ENCODE assay signal across 25 cellular contexts in the genomic region with DNA sequence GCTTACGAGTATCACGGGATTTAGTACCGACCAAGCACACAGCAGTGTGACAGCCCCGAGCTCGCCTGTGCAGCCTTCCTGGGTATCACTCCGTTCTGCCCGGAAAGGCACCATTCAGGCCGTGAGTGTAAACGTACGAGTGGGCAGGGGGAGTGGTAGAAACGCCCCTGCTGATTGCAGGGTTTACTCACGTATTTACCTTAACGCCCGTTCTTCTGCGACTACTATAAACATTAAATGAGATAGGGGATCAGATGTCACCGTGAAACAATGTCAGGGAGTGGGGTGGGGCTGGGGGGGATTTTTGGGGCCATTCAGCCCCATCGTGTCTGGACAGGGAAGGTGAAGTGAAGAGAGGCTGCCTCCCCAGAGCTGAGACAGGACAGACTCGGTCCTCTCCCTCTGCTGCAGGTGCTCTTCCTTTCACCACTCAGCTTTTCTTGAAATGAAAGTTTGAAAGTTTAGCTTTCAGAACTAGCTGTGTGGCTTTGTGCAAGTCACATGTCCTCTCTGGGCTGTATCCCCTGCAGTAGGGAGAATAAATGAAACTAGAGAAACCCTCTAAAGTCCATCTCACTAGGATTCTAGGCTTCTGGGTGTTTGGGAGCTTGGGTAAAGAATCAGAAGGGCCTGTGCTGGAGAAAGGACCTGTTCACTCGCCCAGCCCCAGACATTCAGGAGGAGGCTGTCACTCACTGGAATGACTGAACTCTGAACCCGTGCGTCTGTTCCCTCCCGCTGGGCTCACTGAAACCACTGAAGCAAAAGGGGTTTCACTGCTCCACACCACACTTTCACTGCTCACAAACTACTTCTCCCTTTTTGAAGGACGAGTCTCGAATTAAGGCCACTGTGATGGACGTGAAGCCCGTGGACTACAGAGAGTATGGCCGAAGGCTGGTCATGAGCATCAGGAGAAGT.
DNase-seq lines count a peak whose midpoint lies in the region; ATAC-seq, FAIRE-seq and TF ChIP-seq lines count a peak whose summit lies in the region.
"Had no signal": no experiment of that assay in that cellular context is flagged by ENCODE, and none has a peak within 500 bp of the region (broad histone marks: within the 10 kb centered on the region; RNA-seq: fewer than 3 reads in every experiment).

No MANE protein-coding gene starts in this region.

- intact Hi-C loops in dorsolateral prefrontal cortex (cut with DNase I) = no loop called here

- FAIRE-seq in GM12891 (lab: Jason Lieb, UNC) = peak; percentile 98
- peak; percentile 90 for FAIRE-seq in GM19239 (lab: Jason Lieb, UNC)
- FAIRE-seq in urothelium cell line (lab: Jason Lieb, UNC) = no peak
- FAIRE-seq: islet of Langerhans, pancreas had no signal

- peak overlapping the region; percentile 71 for H2BK5ac ChIP-seq in neuronal stem cell (ENCODE audit: low read length)

- H4K91ac ChIP-seq in neuronal stem cell (ENCODE audit: low read depth, low read length, poor library complexity) = no peak overlapping the region

- no CpG with 5 or more reads among the region's 27 CpGs for WGBS in neuronal stem cell (ENCODE audit: extremely low coverage in 2 of 2, insufficient read length in 2 of 2, insufficient replicate concordance in 1 of 2), 2 donors

- no peak overlapping the region for H2BK12ac ChIP-seq in neuronal stem cell (ENCODE audit: low read length)

- H3K4ac ChIP-seq in neuronal stem cell (ENCODE audit: low read length) = no peak overlapping the region

- no peaks in the 10 kb centered on the region for H3K4me1 ChIP-seq in neuronal stem cell (ENCODE audit: control insufficient read depth in 2 of 2, insufficient read depth in 1 of 2, low read depth in 1 of 2, low read length in 2 of 2)
- H3K4me1 ChIP-seq: BLaER1 treated with 17β-estradiol and CSF1 and Interleukin-3, amounts not matched to agents 10 nM and 100 nM; left ventricle myocardium inferior; pancreas had no signal

- peak; percentile 47 for ATAC-seq in HG03045 (IDR thresholded peaks at IDR 0.05; ENCODE audit: unreplicated experiment)
- ATAC-seq: naive thymus-derived CD8-positive, alpha-beta T cell; pancreas; right cardiac atrium; stimulated activated naive CD8-positive, alpha-beta T cell treated with anti-CD3 and anti-CD28 coated beads, Interleukin-15, Interleukin-2, amounts not matched to agents 100 U/mL and 50 U/mL, for 24 hours; T-helper 17 cell had no signal

- H3K9ac ChIP-seq in neuronal stem cell (ENCODE audit: low read depth, low read length, poor library complexity) = no peak overlapping the region
- H3K9ac ChIP-seq: BLaER1 treated with 17β-estradiol and CSF1 and Interleukin-3, amounts not matched to agents 10 nM and 100 nM had no signal

- no peak for TF ChIP-seq CTCF in dorsolateral prefrontal cortex (IDR thresholded peaks at IDR 0.05 in 54 of 56, conservative IDR thresholded peaks at IDR 0.05 in 2 of 56; ENCODE audit: low read depth in 1 of 56, partially characterized antibody in 56 of 56)

- no peak overlapping the region for H3K4me2 ChIP-seq in neuronal stem cell (ENCODE audit: insufficient read depth, low read length, poor library complexity, severe bottlenecking)
- H3K4me2 ChIP-seq: BLaER1 treated with 17β-estradiol and CSF1 and Interleukin-3, amounts not matched to agents 10 nM and 100 nM had no signal

- H3K4me3 ChIP-seq in neuronal stem cell (ENCODE audit: low read length in 2 of 2) = no peak overlapping the region
- no peak overlapping the region for H3K4me3 ChIP-seq in dorsolateral prefrontal cortex
- H3K4me3 ChIP-seq: BLaER1 treated with 17β-estradiol and CSF1 and Interleukin-3, amounts not matched to agents 10 nM and 100 nM; left ventricle myocardium inferior; pancreas; SK-N-MC had no signal

- H3K36me3 ChIP-seq in neuronal stem cell (replicated peaks in 1 of 2; ENCODE audit: control insufficient read depth in 2 of 2, insufficient read depth in 2 of 2, low read length in 2 of 2) = peaks cover 29 to 81% of the 10 kb centered on the region in 2 donors

- H3K18ac ChIP-seq in neuronal stem cell (ENCODE audit: low read length) = no peak overlapping the region

- H3K79me1 ChIP-seq in neuronal stem cell (ENCODE audit: low read depth, low read length) = no peaks in the 10 kb centered on the region

- no peak overlapping the region for H2BK15ac ChIP-seq in neuronal stem cell (ENCODE audit: low read length)

- DNase-seq in GM12891 (ENCODE audit: insufficient read length, low spot score) = peak; percentile 40
- peak; percentile 29 for DNase-seq in GM19239 (ENCODE audit: insufficient read length, low spot score)
- no peak for DNase-seq in neuronal stem cell (ENCODE audit: low spot score)
- DNase-seq in urothelium cell line (ENCODE audit: low spot score) = no peak
- DNase-seq in amygdala (lab: John Stamatoyannopoulos, UW) = no peak
- DNase-seq in dorsolateral prefrontal cortex = no peak
- DNase-seq in LoVo (ENCODE audit: low spot score) = no peak
- DNase-seq: activated CD4-positive, alpha-beta T cell treated with anti-CD3 and anti-CD28 coated beads, Interleukin-2, amount 10 ng/mL, durations not matched to agents 24 days and 14 days; anterior cingulate cortex; DND-41; Kasumi-1; left ventricle myocardium inferior; naive thymus-derived CD8-positive, alpha-beta T cell; NCI-H1048; NCI-H1694 treated with DMSO at 0.1 percent for 48 hours; NCI-H69; pancreas; stimulated activated CD4-positive, alpha-beta T cell treated with anti-CD3 and anti-CD28 coated beads, Interleukin-4, amount 100 ng/mL, for 4 hours; stimulated activated naive CD8-positive, alpha-beta T cell treated with anti-CD3 and anti-CD28 coated beads, Interleukin-15, Interleukin-2, amounts not matched to agents 100 U/mL and 50 U/mL, for 24 hours; T-helper 17 cell had no signal

- H3K14ac ChIP-seq in neuronal stem cell (ENCODE audit: low read length) = no peak overlapping the region

- H2BK120ac ChIP-seq in neuronal stem cell (ENCODE audit: low read depth, low read length) = no peak overlapping the region

- no peak overlapping the region for H3K27ac ChIP-seq in neuronal stem cell (replicated peaks; ENCODE audit: low read length)
- no peak overlapping the region for H3K27ac ChIP-seq in dorsolateral prefrontal cortex
- H3K27ac ChIP-seq: BLaER1 treated with 17β-estradiol and CSF1 and Interleukin-3, amounts not matched to agents 10 nM and 100 nM; left ventricle myocardium inferior; pancreas; SK-N-MC had no signal

- no peak overlapping the region for H2AK5ac ChIP-seq in neuronal stem cell (ENCODE audit: low read depth, low read length)

- H3K23ac ChIP-seq in neuronal stem cell (ENCODE audit: low read depth, low read length, poor library complexity) = no peak overlapping the region

- H3K27me3 ChIP-seq in neuronal stem cell (ENCODE audit: control insufficient read depth in 3 of 3, insufficient read depth in 3 of 3, low read depth in 1 of 3, low read length in 3 of 3) = no peaks in the 10 kb centered on the region
- no peaks in the 10 kb centered on the region for H3K27me3 ChIP-seq in dorsolateral prefrontal cortex
- H3K27me3 ChIP-seq: BLaER1 treated with 17β-estradiol and CSF1 and Interleukin-3, amounts not matched to agents 10 nM and 100 nM; pancreas had no signal

- H4K8ac ChIP-seq in neuronal stem cell (ENCODE audit: low read depth, low read length) = no peak overlapping the region

- H3K9me3 ChIP-seq in neuronal stem cell (replicated peaks in 1 of 2; ENCODE audit: control insufficient read depth in 2 of 2, insufficient read depth in 1 of 2, low read depth in 1 of 2, low read length in 2 of 2) = no peaks in the 10 kb centered on the region
- H3K9me3 ChIP-seq: BLaER1 treated with 17β-estradiol and CSF1 and Interleukin-3, amounts not matched to agents 10 nM and 100 nM; left ventricle myocardium inferior; pancreas had no signal

- no peak overlapping the region for H2AFZ ChIP-seq in neuronal stem cell (ENCODE audit: low read length)

- TF ChIP-seq POLR2A in GM12891 (IDR thresholded peaks at IDR 0.05; ENCODE audit: low read depth, low read length) = no peak

TF ChIP-seq in GM12891, 5 proteins besides CTCF, POLR2A, EP300 and RAD21:
- TF ChIP-seq POLR2AphosphoS5 (IDR thresholded peaks at IDR 0.05; ENCODE audit: low read depth, low read length) = no peak
- TF ChIP-seq POU2F2 (IDR thresholded peaks at IDR 0.05; ENCODE audit: low read depth, low read length) = no peak
- TF ChIP-seq SPI1 (IDR thresholded peaks at IDR 0.05; ENCODE audit: low read depth, low read length) = 0 out of 2 replicates have a peak, but pooled peaks have one; percentile 33

Comparison
In these comparisons a context has a peak if more than half of its experiments do, and no peak if none do; other contexts are left out.
1. DNase-seq: peak in GM12891 (single experiment) and GM19239 (single experiment); none in neuronal stem cell (single experiment), urothelium cell line (single experiment), amygdala (0 of 56), dorsolateral prefrontal cortex (0 of 10) and LoVo (single experiment).